ENCODE assay signal across 8 cellular contexts in genomic region chr4:48546336-48546735, GRCh38. TPM values are rescaled to one million over a fixed set of nuclear protein-coding genes. Genes with fewer than 3 reads are reported as not detected.
A peak's percentile ranks its signal among the peaks of the same experiment; 100 is the strongest.
DNase-seq lines count a peak whose midpoint lies in the region; ATAC-seq and TF ChIP-seq lines count a peak whose summit lies in the region.

No MANE protein-coding gene starts in this region.

- no peak for TF ChIP-seq POLR2A in breast epithelium (IDR thresholded peaks at IDR 0.05)

- no peak overlapping the region for H3K4me3 ChIP-seq in breast epithelium

- H3K36me3 Mint-ChIP-seq in MCF 10A (ENCODE audit: insufficient read depth, unreplicated experiment) = peaks cover 81% of the 10 kb centered on the region

- no peak overlapping the region for H3K4me3 Mint-ChIP-seq in MCF 10A (ENCODE audit: unreplicated experiment)

- CTCF ChIA-PET in MCF 10A (lab: Yijun Ruan, JAX) = interaction anchor here (0.6 to 3.4 kb wide), 22 partner anchors 12 to 901 kb away, joined by 3 to 17 read pairs (median 3); no protein-coding TSS in a partner anchor

- no peaks in the 10 kb centered on the region for H3K27me3 Mint-ChIP-seq in MCF 10A (ENCODE audit: insufficient read depth, unreplicated experiment)

- no peaks in the 10 kb centered on the region for H3K9me3 ChIP-seq in breast epithelium

- intact Hi-C loops in MCF 10A (cut with micrococcal nuclease) = loop anchor here (1.0 to 5.0 kb wide), 4 partner anchors 100 to 544 kb away; no protein-coding TSS in a partner anchor
- intact Hi-C loops in breast epithelium (cut with DNase I; ENCODE audit: low total_unique reads) = no loop called here

- no TSS peak for BruUV-seq in MCF 10A (replicated peaks; lab: Mats Ljungman, UMichigan)

- TF ChIP-seq CTCF in MCF 10A (IDR thresholded peaks at IDR 0.05; ENCODE audit: unreplicated experiment) = peak; percentile 74
- peak in 1 of 3 donors; percentile 28 for TF ChIP-seq CTCF in breast epithelium (IDR thresholded peaks at IDR 0.05)

- H3K4me1 Mint-ChIP-seq in MCF 10A (ENCODE audit: insufficient read depth, unreplicated experiment) = no peaks in the 10 kb centered on the region

- DNase-seq in MCF 10A (ENCODE audit: unreplicated experiment) (peak; percentile 55), breast epithelium (ENCODE audit: low spot score in 2 of 2) (no peak), NCI-H2107 (lab: John Stamatoyannopoulos, UW) (peak; percentile 18), amniotic epithelial cell (ENCODE audit: low read depth) (peak; percentile 42), left kidney (ENCODE audit: low read depth, low spot score) (peak; percentile 60), CD1c-positive myeloid dendritic cell (ENCODE audit: extremely low spot score) (no peak)

- H3K27ac ChIP-seq in breast epithelium = no peak overlapping the region

- no peaks in the 10 kb centered on the region for H3K27me3 ChIP-seq in breast epithelium

- POLR2A ChIA-PET in MCF 10A (lab: Yijun Ruan, JAX) = no interaction called here

- no peak overlapping the region for H3K27ac Mint-ChIP-seq in MCF 10A (ENCODE audit: low read depth, unreplicated experiment)

- no peaks in the 10 kb centered on the region for H3K9me3 Mint-ChIP-seq in MCF 10A (ENCODE audit: unreplicated experiment)

- ATAC-seq in HG03457 (IDR thresholded peaks at IDR 0.05; ENCODE audit: unreplicated experiment) (no peak), GM19324 (IDR thresholded peaks at IDR 0.05; ENCODE audit: low FRiP score, unreplicated experiment) (no peak)

- no peaks in the 10 kb centered on the region for H3K4me1 ChIP-seq in breast epithelium

- H3K36me3 ChIP-seq in breast epithelium = peaks cover 7% of the 10 kb centered on the region

RNA-seq across cellular contexts. Expression of gene ZAR1, which starts 56.3 kb away (rescaled TPM):
- not detected in 2 replicates for total RNA-seq in MCF 10A (2022)
- under 1 TPM in 1 of 3 donors, not detected in 2; 0.32 TPM for total RNA-seq in breast epithelium

Comparison
In these comparisons a context has a peak if more than half of its experiments do, and no peak if none do; other contexts are left out.
1. DNase-seq: peak in MCF 10A (single experiment), NCI-H2107 (single experiment), amniotic epithelial cell (single experiment) and left kidney (single experiment); none in breast epithelium (0 of 2) and CD1c-positive myeloid dendritic cell (single experiment).